Comparison of ENCODE assay signal across 18 cellular contexts in genomic region chr19:42628411-42629135, GRCh38. TPM values are rescaled to one million over a fixed set of nuclear protein-coding genes. Genes with fewer than 3 reads are reported as not detected.
DNase-seq lines count a peak whose midpoint lies in the region; ATAC-seq, FAIRE-seq and TF ChIP-seq lines count a peak whose summit lies in the region.
"Had no signal": no experiment of that assay in that cellular context is flagged by ENCODE, and none has a peak within 500 bp of the region (broad histone marks: within the 10 kb centered on the region; RNA-seq: fewer than 3 reads in every experiment).

No MANE protein-coding gene starts in this region.

- H3K9me3 Mint-ChIP-seq in CD4-positive, CD25-positive, alpha-beta regulatory T cell = peaks cover 0 to 4% (median 2%) of the 10 kb centered on the region in 7 donors

- H3K79me2 ChIP-seq in ACC112 (ENCODE audit: control insufficient read depth, insufficient read depth, low read length, unreplicated experiment) = no peaks in the 10 kb centered on the region
- no peaks in the 10 kb centered on the region for H3K79me2 ChIP-seq in GM12878 (ENCODE audit: control insufficient read depth, insufficient read depth, low read length)

- peak in 1 of 3 donors; percentile 52 for DNase-seq in CD4-positive, CD25-positive, alpha-beta regulatory T cell
- DNase-seq in RPMI7951 (ENCODE audit: low read depth) (peak; percentile 48), GM12878 (ENCODE audit: low read depth, low spot score) (no peak), H54 (ENCODE audit: insufficient read length, low spot score) (no peak), activated gamma-delta T cell (lab: John Stamatoyannopoulos, UW) (no peak)
- DNase-seq: erythroblast, H7, mesenchymal stem cell, naive B cell, NCI-H1694 treated with DMSO at 0.1 percent for 48 hours, T-helper 17 cell, upper lobe of right lung had no signal

- H3K27me3 Mint-ChIP-seq in CD4-positive, CD25-positive, alpha-beta regulatory T cell = no peaks in the 10 kb centered on the region

- no TSS peak for BruUV-seq in GM12878 (replicated peaks; lab: Mats Ljungman, UMichigan)

- H2AFZ ChIP-seq in ACC112 (ENCODE audit: low read length, unreplicated experiment) (no peak overlapping the region), GM12878 (ENCODE audit: control insufficient read depth, low read depth, low read length) (no peak overlapping the region)

- H3K4me1 Mint-ChIP-seq in CD4-positive, CD25-positive, alpha-beta regulatory T cell = peaks cover 5 to 12% (median 10%) of the 10 kb centered on the region in 4 donors
- H3K4me1 Mint-ChIP-seq: IgD-negative memory B cell, naive B cell had no signal

- H3K4me1 ChIP-seq in ACC112 (ENCODE audit: control insufficient read depth, insufficient read depth, low read length, unreplicated experiment) (peaks cover 8% of the 10 kb centered on the region), GM12878 (ENCODE audit: control insufficient read depth, insufficient read depth, low read length) (no peaks in the 10 kb centered on the region)
- H3K4me1 ChIP-seq in CD4-positive, CD25-positive, alpha-beta regulatory T cell (ENCODE audit: control insufficient read depth, insufficient read depth, low read length, poor library complexity, severe bottlenecking) = no peaks in the 10 kb centered on the region
- H3K4me1 ChIP-seq: SJSA1, upper lobe of right lung had no signal

- H3K4me3 Mint-ChIP-seq in CD4-positive, CD25-positive, alpha-beta regulatory T cell = peak overlapping the region in 1 of 4 donors; percentile 27
- H3K4me3 Mint-ChIP-seq: IgD-negative memory B cell, naive B cell, T-helper 17 cell had no signal

- SMC1A ChIA-PET in GM12878 (lab: Charles Lee; ENCODE audit: uncharacterized antibody, unreplicated experiment) = no interaction called here

- FAIRE-seq in GM12878 (lab: Jason Lieb, UNC) = no peak
- FAIRE-seq in H54 (lab: Jason Lieb, UNC) = no peak

- in situ Hi-C loops in GM12878 (cut with MboI) = no loop called here

- intact Hi-C loops in GM12878 (cut with micrococcal nuclease; ENCODE audit: unreplicated experiment) = no loop called here

- H3K36me3 Mint-ChIP-seq in CD4-positive, CD25-positive, alpha-beta regulatory T cell = peaks cover 3% of the 10 kb centered on the region

- RAD21 ChIA-PET in GM12878 (lab: Charles Lee; ENCODE audit: unreplicated experiment) = no interaction called here

- TF ChIP-seq EP300 in GM12878 (IDR thresholded peaks at IDR 0.05; ENCODE audit: borderline replicate concordance in 1 of 2, control insufficient read depth in 1 of 2, low read depth in 2 of 2, low read length in 2 of 2) = no peak

- H3K9ac ChIP-seq in GM12878 (ENCODE audit: control insufficient read depth, insufficient read depth, low read length) = no peak overlapping the region

- H3K4me3 ChIP-seq in ACC112 (ENCODE audit: low read depth, low read length) (peak overlapping the region; percentile 16; the same call in 1 of the 2 replicates), GM12878 (no peak overlapping the region)
- no peak overlapping the region for H3K4me3 ChIP-seq in CD4-positive, CD25-positive, alpha-beta regulatory T cell (ENCODE audit: low read depth, low read length)
- H3K4me3 ChIP-seq: cardiac muscle cell, SJSA1, upper lobe of right lung had no signal

- H3K9me3 ChIP-seq in CD4-positive, CD25-positive, alpha-beta regulatory T cell (ENCODE audit: control insufficient read depth in 2 of 2, low read length in 2 of 2) = no peaks in the 10 kb centered on the region
- no peaks in the 10 kb centered on the region for H3K9me3 ChIP-seq in GM12878 (replicated peaks; ENCODE audit: control insufficient read depth, insufficient read depth, low read length)
- H3K9me3 ChIP-seq: SJSA1, upper lobe of right lung had no signal

- H3K4me2 ChIP-seq in GM12878 (ENCODE audit: control insufficient read depth, insufficient read depth) = no peak overlapping the region

- TF ChIP-seq POLR2A in GM12878 (IDR thresholded peaks at IDR 0.05; ENCODE audit: low read depth, low read length) = no peak
- TF ChIP-seq POLR2A in H54 (IDR thresholded peaks at IDR 0.05; ENCODE audit: low read depth, low read length) = no peak

- H3K36me3 ChIP-seq in ACC112 (ENCODE audit: insufficient read depth, low read length) (no peaks in the 10 kb centered on the region), GM12878 (ENCODE audit: control insufficient read depth in 2 of 2, insufficient read depth in 2 of 2, low read length in 1 of 2) (no peaks in the 10 kb centered on the region)
- H3K36me3 ChIP-seq in CD4-positive, CD25-positive, alpha-beta regulatory T cell (ENCODE audit: control insufficient read depth, insufficient read depth, low read length) = no peaks in the 10 kb centered on the region
- H3K36me3 ChIP-seq: cardiac muscle cell, SJSA1, upper lobe of right lung had no signal

- TF ChIP-seq RAD21 in GM12878 (IDR thresholded peaks at IDR 0.05; ENCODE audit: insufficient read depth, low read depth, low read length) = no peak

- peak in 1 of 2 donors; percentile 46 for ATAC-seq in CD4-positive, CD25-positive, alpha-beta regulatory T cell (ENCODE audit: low read depth in 2 of 2)
- ATAC-seq in GM12878 (peak; percentile 50), GM19328 (IDR thresholded peaks at IDR 0.05; ENCODE audit: unreplicated experiment) (no peak)
- ATAC-seq: T-helper 17 cell, upper lobe of right lung had no signal

- no peak overlapping the region for H3K27ac ChIP-seq in ACC112 (ENCODE audit: low read depth, low read length)
- H3K27ac ChIP-seq in CD4-positive, CD25-positive, alpha-beta regulatory T cell (ENCODE audit: insufficient read depth, low read length, poor library complexity, severe bottlenecking) = no peak overlapping the region
- no peak overlapping the region for H3K27ac ChIP-seq in GM12878 (ENCODE audit: control insufficient read depth, insufficient read depth)
- H3K27ac ChIP-seq: cardiac muscle cell, SJSA1, upper lobe of right lung had no signal

- peak overlapping the region; percentile 24 to 28 (median 26) for H3K27ac Mint-ChIP-seq in CD4-positive, CD25-positive, alpha-beta regulatory T cell
- H3K27ac Mint-ChIP-seq: IgD-negative memory B cell, naive B cell, T-helper 17 cell had no signal

- H4K20me1 ChIP-seq in GM12878 (ENCODE audit: control insufficient read depth, insufficient read depth) = no peaks in the 10 kb centered on the region

- no peak for TF ChIP-seq CTCF in GM12878 (IDR thresholded peaks at IDR 0.05 in 2 of 3, conservative IDR thresholded peaks at IDR 0.05 in 1 of 3; ENCODE audit: control insufficient read depth in 2 of 3, extremely low read depth in 1 of 3, insufficient read depth in 1 of 3, low read depth in 3 of 3, low read length in 3 of 3)

- 0% methylated on average over 2 of the region's 2 CpGs for whole genome bisulfite sequencing in GM12878 (ENCODE audit: insufficient coverage, insufficient replicate concordance, low lambda C conversion rate, missing lambda C conversion rate)

- CTCF ChIA-PET in GM12878 (lab: Yijun Ruan, JAX) = interaction anchor here (0.6 to 0.9 kb wide), 2 partner anchors 188 to 1906 kb away, joined by 3 to 4 read pairs; no protein-coding TSS in a partner anchor

- POLR2A ChIA-PET in GM12878 (lab: Charles Lee) = no interaction called here

- H3K27me3 ChIP-seq in ACC112 (ENCODE audit: insufficient read depth, low read length) (peaks cover 9% of the 10 kb centered on the region), GM12878 (replicated peaks in 1 of 2; ENCODE audit: control insufficient read depth in 2 of 2, insufficient read depth in 2 of 2, low read length in 1 of 2) (no peaks in the 10 kb centered on the region; a peak in 2 of 4 replicates)
- no peaks in the 10 kb centered on the region for H3K27me3 ChIP-seq in CD4-positive, CD25-positive, alpha-beta regulatory T cell (ENCODE audit: control insufficient read depth, insufficient read depth, low read length)
- H3K27me3 ChIP-seq: cardiac muscle cell, upper lobe of right lung had no signal

TF ChIP-seq in GM12878, 131 proteins besides CTCF, POLR2A, EP300 and RAD21 (continues in another document):
- TF ChIP-seq DPF2 (IDR thresholded peaks at IDR 0.05) (no peak), SMAD1 (IDR thresholded peaks at IDR 0.05; ENCODE audit: low read depth, partially characterized antibody) (no peak), RCOR1 (conservative IDR thresholded peaks at IDR 0.05; ENCODE audit: low read depth, low read length) (no peak), EZH2 (IDR thresholded peaks at IDR 0.05; ENCODE audit: borderline replicate concordance, control insufficient read depth, low read depth, low read length) (no peak)
- TF ChIP-seq, protein P1, sequence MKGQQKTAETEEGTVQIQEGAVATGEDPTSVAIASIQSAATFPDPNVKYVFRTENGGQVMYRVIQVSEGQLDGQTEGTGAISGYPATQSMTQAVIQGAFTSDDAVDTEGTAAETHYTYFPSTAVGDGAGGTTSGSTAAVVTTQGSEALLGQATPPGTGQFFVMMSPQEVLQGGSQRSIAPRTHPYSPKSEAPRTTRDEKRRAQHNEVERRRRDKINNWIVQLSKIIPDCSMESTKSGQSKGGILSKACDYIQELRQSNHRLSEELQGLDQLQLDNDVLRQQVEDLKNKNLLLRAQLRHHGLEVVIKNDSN (IDR thresholded peaks at IDR 0.05; ENCODE audit: borderline replicate concordance, extremely low read length, insufficient read depth, low read depth, low read length) = no peak

RNA-seq across cellular contexts. Expression of gene CEACAM8, which starts 33.8 kb away (rescaled TPM):
- total RNA-seq in CD4-positive, CD25-positive, alpha-beta regulatory T cell = not detected
- polyA plus RNA-seq in CD4-positive, CD25-positive, alpha-beta regulatory T cell = not detected
- total RNA-seq in RPMI7951 (2014; rRNA removed; shearing (Covaris generic)) = not detected in 2 replicates
- not detected in 2 replicates for total RNA-seq in GM12878 (2013; cell fraction: nucleolus; rRNA removed)
- not detected in 2 replicates for total RNA-seq in GM12878 (2014; rRNA removed)
- not detected in 2 replicates for total RNA-seq in GM12878 (2014; rRNA removed; fragmentation: Illumina TruSeq; extraction: Trizol)
- total RNA-seq in GM12878 (2021) = not detected in 2 replicates
- not detected for polyA plus RNA-seq in GM12878 (2011; ENCODE audit: low read depth)
- not detected in 2 replicates for polyA plus RNA-seq in GM12878 (2011; rRNA removed)
- not detected in 2 replicates for polyA plus RNA-seq in GM12878 (2011; cell fraction: cytosol; rRNA removed)
- polyA plus RNA-seq in GM12878 (2011; cell fraction: nucleus; rRNA removed) = not detected in 2 replicates
- not detected in 2 replicates for polyA plus RNA-seq in GM12878 (2012)
- polyA plus RNA-seq in GM12878 (2014; fragmentation: Illumina TruSeq; extraction: Trizol) = not detected in 2 replicates
- polyA plus RNA-seq in GM12878 (2014; fragmentation: Nextera tagmentation; extraction: Ambion mirVana) = under 1 TPM in 1 of 2 experiments, not detected in 1; 0.06 TPM
- polyA plus RNA-seq in GM12878 (2014; rRNA removed) = not detected in 2 replicates
- polyA plus RNA-seq in GM12878 (2016; fragmentation: Nextera tagmentation; extraction: Ambion mirVana) = not detected
- not detected in 2 replicates for polyA minus RNA-seq in GM12878 (2011; rRNA and poly(A)+ RNA removed)
- polyA minus RNA-seq in GM12878 (2011; cell fraction: cytosol; rRNA and poly(A)+ RNA removed) = not detected in 2 replicates
- not detected in 2 replicates for polyA minus RNA-seq in GM12878 (2011; cell fraction: nucleus; rRNA and poly(A)+ RNA removed)
- total RNA-seq: cardiac muscle cell, H7, osteoblast, SJSA1, T-helper 17 cell, upper lobe of right lung had no signal
- polyA plus RNA-seq: IgD-negative memory B cell had no signal
